ENCODE assay signal across 15 cellular contexts in the genomic region with DNA sequence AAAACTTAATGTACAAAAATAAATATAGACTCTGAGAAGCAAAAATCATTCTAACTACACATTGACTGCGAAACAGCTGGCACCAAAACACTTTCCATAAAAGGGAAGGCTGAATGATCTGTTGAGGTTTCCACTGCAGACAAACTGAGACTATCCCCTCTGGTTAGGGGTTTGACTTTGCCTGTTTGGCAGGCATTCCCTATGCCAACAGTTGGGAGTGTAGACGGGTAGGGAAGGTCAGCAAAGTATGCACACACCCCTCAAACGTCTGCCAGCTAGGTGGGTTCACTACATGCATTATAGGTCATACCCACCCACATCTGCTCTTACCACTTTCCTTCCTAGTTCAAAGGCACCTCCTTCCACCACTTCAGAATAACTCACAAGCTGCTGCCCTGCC. TPM values are rescaled to one million over a fixed set of nuclear protein-coding genes. Genes with fewer than 3 reads are reported as not detected.
DNase-seq lines count a peak whose midpoint lies in the region; ATAC-seq lines count a peak whose summit lies in the region.
"Had no signal": no experiment of that assay in that cellular context is flagged by ENCODE, and none has a peak within 500 bp of the region (broad histone marks: within the 10 kb centered on the region; RNA-seq: fewer than 3 reads in every experiment).

No MANE protein-coding gene starts in this region.

- no peaks in the 10 kb centered on the region for H3K4me1 Mint-ChIP-seq in activated T-cell treated with anti-CD3 and anti-CD28 coated beads, Interleukin-2, amount 50 U/mL, for 24 hours (ENCODE audit: low read depth)
- peaks cover 0 to 1% of the 10 kb centered on the region in 2 donors for H3K4me1 Mint-ChIP-seq in effector memory CD8-positive, alpha-beta T cell (ENCODE audit: low read depth in 2 of 2)
- H3K4me1 Mint-ChIP-seq: CD14-positive monocyte had no signal

- no peaks in the 10 kb centered on the region for H3K27me3 Mint-ChIP-seq in activated T-cell treated with anti-CD3 and anti-CD28 coated beads, Interleukin-2, amount 50 U/mL, for 24 hours
- no peaks in the 10 kb centered on the region for H3K27me3 Mint-ChIP-seq in effector memory CD8-positive, alpha-beta T cell

- intact Hi-C loops in left colon (cut with DNase I, micrococcal nuclease), result no loop called here

- H3K4me3 Mint-ChIP-seq in activated T-cell treated with anti-CD3 and anti-CD28 coated beads, Interleukin-2, amount 50 U/mL, for 24 hours, result no peak overlapping the region
- H3K4me3 Mint-ChIP-seq in effector memory CD8-positive, alpha-beta T cell, result no peak overlapping the region
- H3K4me3 Mint-ChIP-seq: CD14-positive monocyte; CD8-positive, alpha-beta T cell had no signal

- H3K36me3 Mint-ChIP-seq in activated T-cell treated with anti-CD3 and anti-CD28 coated beads, Interleukin-2, amount 50 U/mL, for 24 hours (ENCODE audit: low read depth), result peaks cover 42% of the 10 kb centered on the region
- peaks cover 26% of the 10 kb centered on the region for H3K36me3 Mint-ChIP-seq in effector memory CD8-positive, alpha-beta T cell (ENCODE audit: insufficient read depth)

- peak overlapping the region; percentile 4 for H3K27ac Mint-ChIP-seq in activated T-cell treated with anti-CD3 and anti-CD28 coated beads, Interleukin-2, amount 50 U/mL, for 24 hours
- H3K27ac Mint-ChIP-seq in effector memory CD8-positive, alpha-beta T cell, result no peak overlapping the region
- H3K27ac Mint-ChIP-seq: CD8-positive, alpha-beta T cell had no signal

- ATAC-seq in left colon, result peak; percentile 16
- ATAC-seq in effector memory CD8-positive, alpha-beta T cell (replicated peaks), result no peak
- ATAC-seq: CD8-positive, alpha-beta T cell had no signal

- no peak for DNase-seq in activated T-cell treated with anti-CD3 and anti-CD28 coated beads, Interleukin-2, amount 50 U/mL, for 24 hours
- DNase-seq in activated T-cell treated with anti-CD3 and anti-CD28 coated beads, Interleukin-2, amount 50 U/mL, for 48 hours, result no peak
- DNase-seq in left colon (no peak), myocyte (ENCODE audit: low read depth) (peak; percentile 27), NCI-H446 treated with DMSO at 0.1 percent for 48 hours (lab: John Stamatoyannopoulos, UW) (no peak), cerebellar nuclear complex (lab: John Stamatoyannopoulos, UW) (no peak)
- DNase-seq in effector memory CD8-positive, alpha-beta T cell, result no peak
- DNase-seq: CD8-positive, alpha-beta T cell; COR-L47; DMS153; DND-41; GDM1 had no signal

- H3K9me3 Mint-ChIP-seq in activated T-cell treated with anti-CD3 and anti-CD28 coated beads, Interleukin-2, amount 50 U/mL, for 24 hours, result no peaks in the 10 kb centered on the region
- no peaks in the 10 kb centered on the region for H3K9me3 Mint-ChIP-seq in effector memory CD8-positive, alpha-beta T cell
- H3K9me3 Mint-ChIP-seq: CD14-positive monocyte; CD8-positive, alpha-beta T cell had no signal

RNA-seq across cellular contexts. Expression of a gene that starts 12.6 kb away (rescaled TPM):
- 10 to 100 TPM; 11.4 to 16.7 TPM for total RNA-seq in left colon
- 29.4 and 32.9 TPM in 2 replicates for total RNA-seq in myocyte
- polyA plus RNA-seq in myocyte (2012), result 11.3 TPM

RNA-seq across cellular contexts. Expression of a gene that starts 37.6 kb away (rescaled TPM):
- total RNA-seq in left colon (under 1 TPM in 1 of 2 donors, not detected in 1; 0.67 TPM), myocyte (0.99 and 3.1 TPM in 2 replicates)
- 0.29 TPM for polyA plus RNA-seq in myocyte (2012)
- total RNA-seq: CD8-positive, alpha-beta T cell; H1 had no signal
- polyA plus RNA-seq: BJ, CD14-positive monocyte had no signal
